8 cellular contexts compared by ENCODE assay signal in genomic region chr1:112501810-112502641, GRCh38. TPM values are rescaled to one million over a fixed set of nuclear protein-coding genes. Genes with fewer than 3 reads are reported as not detected.
DNase-seq lines count a peak whose midpoint lies in the region; ATAC-seq, FAIRE-seq and TF ChIP-seq lines count a peak whose summit lies in the region.

No MANE protein-coding gene starts in this region.

- in situ Hi-C loops in G401 (cut with HindIII; ENCODE audit: low sequenced_read_pairs): no loop called here

- peaks cover 81% of the 10 kb centered on the region for H3K27me3 Mint-ChIP-seq in neural crest cell (ENCODE audit: low read depth)

- POLR2A ChIA-PET in RWPE1 (lab: Yijun Ruan, JAX; ENCODE audit: low non-redundant PET): interaction anchor here (1.0 kb wide), 2 partner anchors 135 to 173 kb away, joined by 3 read pairs; partner anchors contain the start of gene MOV10

- no peaks in the 10 kb centered on the region for H3K36me3 ChIP-seq in thymus (ENCODE audit: control insufficient read depth, insufficient read depth)

- H3K4me3 Mint-ChIP-seq in neural crest cell: peak overlapping the region; percentile 73

- peak overlapping the region; percentile 47 for H3K4me3 ChIP-seq in thymus (ENCODE audit: low read length)

- H3K4me1 ChIP-seq in thymus (ENCODE audit: control insufficient read depth, insufficient read depth, low read length): no peaks in the 10 kb centered on the region

- peaks cover 39% of the 10 kb centered on the region for H3K27me3 ChIP-seq in thymus (ENCODE audit: control insufficient read depth, insufficient read depth)

- CTCF ChIA-PET in RWPE1 (lab: Yijun Ruan, JAX): interaction anchor here (0.6 to 1.8 kb wide), 21 partner anchors 9 to 898 kb away, joined by 3 to 9 read pairs (median 4); partner anchors contain the start of gene MOV10

- peaks cover 11% of the 10 kb centered on the region for H3K4me1 Mint-ChIP-seq in neural crest cell

- no peaks in the 10 kb centered on the region for H3K36me3 Mint-ChIP-seq in neural crest cell (ENCODE audit: low read depth)

- H3K9me3 ChIP-seq in thymus (ENCODE audit: control insufficient read depth): no peaks in the 10 kb centered on the region

- DNase-seq in G401 (ENCODE audit: low spot score) (peak; percentile 77), RWPE1 (ENCODE audit: low spot score) (peak; percentile 51), frontal cortex (ENCODE audit: low spot score in 2 of 2) (peak; percentile 67 to 76), neural crest cell (ENCODE audit: low read depth, low spot score) (peak; percentile 59)
- peak; percentile 64 for DNase-seq in activated naive CD4-positive, alpha-beta T cell treated with Interleukin-2 at 50 U/mL for 16 hours

- H3K9me3 Mint-ChIP-seq in neural crest cell: no peaks in the 10 kb centered on the region

- peak overlapping the region; percentile 27; the same call in 1 of the 2 replicates for H3K27ac ChIP-seq in RWPE1
- H3K27ac ChIP-seq in thymus (ENCODE audit: low read depth): no peak overlapping the region

- WGBS in thymus: 2% methylated on average over 65 of the region's 65 CpGs

- FAIRE-seq in frontal cortex (lab: Jason Lieb, UNC): no peak

- ATAC-seq in HG03442 (IDR thresholded peaks at IDR 0.05; ENCODE audit: unreplicated experiment) (peak; percentile 49), HG03432 (IDR thresholded peaks at IDR 0.05; ENCODE audit: unreplicated experiment) (no peak)

- TF ChIP-seq CTCF in RWPE1 (conservative IDR thresholded peaks at IDR 0.05; ENCODE audit: low read depth) (peak; percentile 84), neural crest cell (conservative IDR thresholded peaks at IDR 0.05) (peak; percentile 66)

- no peak overlapping the region for H3K27ac Mint-ChIP-seq in neural crest cell (ENCODE audit: unreplicated experiment)

RNA-seq across cellular contexts. Expression of gene WNT2B, which starts 6.7 kb away (rescaled TPM):
- 14.6 and 17.3 TPM in 2 replicates for total RNA-seq in G401 (2014; rRNA removed; shearing (Covaris generic))
- 2.0 TPM for total RNA-seq in frontal cortex
- 1.3 and 1.5 TPM in 2 replicates for total RNA-seq in neural crest cell
- 0.64 TPM for polyA plus RNA-seq in thymus
